ENCODE assay signal across 8 cellular contexts in genomic region chr2:174493549-174494331, GRCh38. TPM values are rescaled to one million over a fixed set of nuclear protein-coding genes. Genes with fewer than 3 reads are reported as not detected.
DNase-seq lines count a peak whose midpoint lies in the region; ATAC-seq and TF ChIP-seq lines count a peak whose summit lies in the region.

No MANE protein-coding gene starts in this region.

- peaks cover 0 to 1% of the 10 kb centered on the region in 2 donors for H3K36me3 Mint-ChIP-seq in CD14-positive monocyte
- H3K36me3 Mint-ChIP-seq in activated naive CD8-positive, alpha-beta T cell = no peaks in the 10 kb centered on the region
- 0 out of 2 replicates have a peak, but pooled peaks cover 3% of the 10 kb centered on the region for H3K36me3 Mint-ChIP-seq in WTC11

- H3K4me3 Mint-ChIP-seq in CD14-positive monocyte (peak overlapping the region; percentile 63 to 65), WTC11 (no peak overlapping the region)
- peak overlapping the region; percentile 89 for H3K4me3 Mint-ChIP-seq in activated naive CD8-positive, alpha-beta T cell

- no peak for DNase-seq in CD14-positive monocyte (ENCODE audit: low spot score)
- DNase-seq in kidney glomerular epithelial cell (lab: John Stamatoyannopoulos, UW) = no peak
- no peak for DNase-seq in WTC11 (ENCODE audit: low spot score)
- no peak for DNase-seq in COLO668 (lab: John Stamatoyannopoulos, UW; ENCODE audit: unreplicated experiment)
- DNase-seq in globus pallidus (ENCODE audit: low spot score) = no peak

- TF ChIP-seq CTCF in CD14-positive monocyte (IDR thresholded peaks at IDR 0.05) (no peak), WTC11 (IDR thresholded peaks at IDR 0.05) (no peak)

- CTCF ChIA-PET in WTC11 (lab: Charles Lee) = no interaction called here

- H3K27ac Mint-ChIP-seq in CD14-positive monocyte (peak overlapping the region; percentile 87 to 95 (median 93)), WTC11 (no peak overlapping the region)
- peak overlapping the region; percentile 97 for H3K27ac Mint-ChIP-seq in activated naive CD8-positive, alpha-beta T cell

- intact Hi-C loops in CD14-positive monocyte (cut with micrococcal nuclease) = no loop called here

- peaks cover 0 to 3% (median 0%) of the 10 kb centered on the region in 3 donors for H3K27me3 Mint-ChIP-seq in CD14-positive monocyte (ENCODE audit: low read depth in 3 of 3)
- H3K27me3 Mint-ChIP-seq in activated naive CD8-positive, alpha-beta T cell = no peaks in the 10 kb centered on the region
- peaks cover 21% of the 10 kb centered on the region for H3K27me3 Mint-ChIP-seq in WTC11 (ENCODE audit: low read depth)

- H3K4me1 Mint-ChIP-seq in CD14-positive monocyte (peaks cover 32% of the 10 kb centered on the region), WTC11 (peaks cover 10% of the 10 kb centered on the region)
- H3K4me1 Mint-ChIP-seq in activated naive CD8-positive, alpha-beta T cell (ENCODE audit: low read depth) = peaks cover 74% of the 10 kb centered on the region

- POLR2A ChIA-PET in WTC11 (lab: Charles Lee) = interaction anchor here (0.5 kb wide), 1 partner anchor 380 kb away, joined by 3 read pairs; no protein-coding TSS in a partner anchor

- peaks cover 0 to 5% (median 0%) of the 10 kb centered on the region in 7 donors for H3K9me3 Mint-ChIP-seq in CD14-positive monocyte
- no peaks in the 10 kb centered on the region for H3K9me3 Mint-ChIP-seq in activated naive CD8-positive, alpha-beta T cell (ENCODE audit: low read depth)
- peaks cover 3% of the 10 kb centered on the region; the same call in 1 of the 2 replicates for H3K9me3 Mint-ChIP-seq in WTC11

- ATAC-seq in GM19351 (IDR thresholded peaks at IDR 0.05; ENCODE audit: unreplicated experiment) (peak; percentile 39), HG03139 (IDR thresholded peaks at IDR 0.05; ENCODE audit: unreplicated experiment) (peak; percentile 29), WTC11 (no peak)

TF ChIP-seq in WTC11, 78 proteins besides CTCF, POLR2A, EP300 and RAD21:
- TF ChIP-seq USF1 (CRISPR knock-in tag; IDR thresholded peaks at IDR 0.05) = no peak
- no peak for TF ChIP-seq NFATC4 (CRISPR knock-in tag; IDR thresholded peaks at IDR 0.05)
- no peak for TF ChIP-seq HMGA2 (CRISPR knock-in tag; IDR thresholded peaks at IDR 0.05)
- no peak for TF ChIP-seq ATF1 (CRISPR knock-in tag; IDR thresholded peaks at IDR 0.05)
- no peak for TF ChIP-seq ETV6 (CRISPR knock-in tag; IDR thresholded peaks at IDR 0.05)
- TF ChIP-seq FOXJ3 (CRISPR knock-in tag; IDR thresholded peaks at IDR 0.05; ENCODE audit: borderline replicate concordance) = no peak
- no peak for TF ChIP-seq ZNF425 (CRISPR knock-in tag; conservative IDR thresholded peaks at IDR 0.05)

RNA-seq across cellular contexts. Expression of gene GPR155, which starts 6.9 kb away (rescaled TPM):
- polyA plus RNA-seq in CD14-positive monocyte = 1 to 10 TPM; 3.4 to 7.0 TPM
- total RNA-seq in WTC11 (2021) = 0.66 to 1.0 TPM (median 0.74 TPM) in 3 replicates
